ENCODE assay signal across 20 cellular contexts in genomic region chr4:1412376-1413220, GRCh38. TPM values are rescaled to one million over a fixed set of nuclear protein-coding genes. Genes with fewer than 3 reads are reported as not detected.
DNase-seq lines count a peak whose midpoint lies in the region; ATAC-seq, FAIRE-seq and TF ChIP-seq lines count a peak whose summit lies in the region.
"Had no signal": no experiment of that assay in that cellular context is flagged by ENCODE, and none has a peak within 500 bp of the region (broad histone marks: within the 10 kb centered on the region; RNA-seq: fewer than 3 reads in every experiment).

No MANE protein-coding gene starts in this region.

- no peaks in the 10 kb centered on the region for H3K9me3 ChIP-seq in breast epithelium
- H3K9me3 ChIP-seq in upper lobe of right lung, result no peaks in the 10 kb centered on the region
- H3K9me3 ChIP-seq: SJCRH30 had no signal

- POLR2A ChIA-PET in MCF 10A (lab: Yijun Ruan, JAX), result no interaction called here

- DNase-seq in breast epithelium (ENCODE audit: low spot score in 2 of 2) (peak; percentile 6 to 34), MCF 10A (ENCODE audit: unreplicated experiment) (no peak), GM19239 (ENCODE audit: insufficient read length, low spot score) (peak; percentile 24), hepatic stellate cell (ENCODE audit: low spot score) (peak; percentile 13), upper lobe of right lung (peak; percentile 30), substantia nigra (lab: John Stamatoyannopoulos, UW) (no peak), NCI-H1092 (lab: John Stamatoyannopoulos, UW) (no peak), GM19240 (ENCODE audit: insufficient read length, low spot score) (no peak)
- DNase-seq: ACHN; CD4-positive, alpha-beta memory T cell; GM23248; NCI-H146; NCI-H2107; NCI-H345; NCI-H526 treated with DMSO at 0.1 percent for 48 hours; RPMI8226; SJCRH30 had no signal

- FAIRE-seq in GM19239 (lab: Jason Lieb, UNC), result no peak

- no peak for TF ChIP-seq POLR2A in breast epithelium (IDR thresholded peaks at IDR 0.05)

- CTCF ChIA-PET in MCF 10A (lab: Yijun Ruan, JAX), result interaction anchor here (0.5 to 0.7 kb wide), 4 partner anchors 171 to 1782 kb away, joined by 3 to 4 read pairs (median 3); no protein-coding TSS in a partner anchor

- H3K4me3 Mint-ChIP-seq in MCF 10A (ENCODE audit: unreplicated experiment), result no peak overlapping the region
- H3K4me3 Mint-ChIP-seq: B cell had no signal

- H3K27me3 ChIP-seq in breast epithelium (peaks cover 0 to 96% of the 10 kb centered on the region in 2 donors), upper lobe of right lung (peaks cover 80% of the 10 kb centered on the region)

- intact Hi-C loops in breast epithelium (cut with DNase I; ENCODE audit: low total_unique reads) (no loop called here), MCF 10A (cut with micrococcal nuclease) (no loop called here), upper lobe of right lung (cut with DNase I) (no loop called here)

- peaks cover 21% of the 10 kb centered on the region for H3K27me3 Mint-ChIP-seq in MCF 10A (ENCODE audit: insufficient read depth, unreplicated experiment)

- H3K27ac Mint-ChIP-seq in MCF 10A (ENCODE audit: low read depth, unreplicated experiment), result no peak overlapping the region
- H3K27ac Mint-ChIP-seq: B cell; CD4-positive, alpha-beta memory T cell had no signal

- no peaks in the 10 kb centered on the region for H3K4me1 ChIP-seq in breast epithelium
- H3K4me1 ChIP-seq in upper lobe of right lung, result no peaks in the 10 kb centered on the region
- H3K4me1 ChIP-seq: SJCRH30 had no signal

- no peaks in the 10 kb centered on the region for H3K36me3 Mint-ChIP-seq in MCF 10A (ENCODE audit: insufficient read depth, unreplicated experiment)
- H3K36me3 Mint-ChIP-seq: CD4-positive, alpha-beta memory T cell had no signal

- no peak overlapping the region for H3K4me3 ChIP-seq in breast epithelium
- H3K4me3 ChIP-seq in upper lobe of right lung, result no peak overlapping the region
- H3K4me3 ChIP-seq: GM23248, SJCRH30 had no signal

- no peak for ATAC-seq in upper lobe of right lung

- no peaks in the 10 kb centered on the region for H3K9me3 Mint-ChIP-seq in MCF 10A (ENCODE audit: unreplicated experiment)

- H3K27ac ChIP-seq in breast epithelium (no peak overlapping the region), upper lobe of right lung (no peak overlapping the region), substantia nigra (ENCODE audit: low read depth, low read length, poor library complexity, severe bottlenecking) (no peak overlapping the region)
- H3K27ac ChIP-seq: GM23248, SJCRH30 had no signal

- H3K4me1 Mint-ChIP-seq in MCF 10A (ENCODE audit: insufficient read depth, unreplicated experiment), result no peaks in the 10 kb centered on the region

- TF ChIP-seq CTCF in breast epithelium (IDR thresholded peaks at IDR 0.05) (no peak), MCF 10A (IDR thresholded peaks at IDR 0.05; ENCODE audit: unreplicated experiment) (no peak), upper lobe of right lung (IDR thresholded peaks at IDR 0.05) (no peak)

- H3K36me3 ChIP-seq in breast epithelium, result no peaks in the 10 kb centered on the region
- no peaks in the 10 kb centered on the region for H3K36me3 ChIP-seq in upper lobe of right lung
- H3K36me3 ChIP-seq: SJCRH30 had no signal

- no TSS peak for BruUV-seq in MCF 10A (replicated peaks; lab: Mats Ljungman, UMichigan)

RNA-seq across cellular contexts. Expression of gene NKX1-1, which starts 6.4 kb away (rescaled TPM):
- total RNA-seq in breast epithelium (not detected), MCF 10A (2022) (not detected in 2 replicates), upper lobe of right lung (not detected)
- total RNA-seq: B cell; CD4-positive, alpha-beta memory T cell; GM23248; HT1080; OCI-LY7; SJCRH30 had no signal

Comparison
In these comparisons a context has a peak if more than half of its experiments do, and no peak if none do; other contexts are left out.
1. DNase-seq: peak in breast epithelium (2 of 2), GM19239 (single experiment), hepatic stellate cell (single experiment) and upper lobe of right lung (single experiment); none in MCF 10A (single experiment), substantia nigra (0 of 49), NCI-H1092 (single experiment) and GM19240 (single experiment).